ENCODE assay signal across 1 cellular context in genomic region chr12:3341594-3341993, GRCh38.
TF ChIP-seq lines count a peak whose summit lies in the region.

No MANE protein-coding gene starts in this region.

TF ChIP-seq in SK-N-SH treated with all-trans-retinoic acid at 6 μM for 48 hours, 23 proteins besides CTCF, POLR2A, EP300 and RAD21 (continued from another document):
- TF ChIP-seq TSHZ2 (CRISPR knock-in tag; IDR thresholded peaks at IDR 0.05) (no peak), TCF4 (CRISPR knock-in tag; IDR thresholded peaks at IDR 0.05; ENCODE audit: borderline replicate concordance) (no peak)
